ENCODE assay signal across 15 cellular contexts in the genomic region with DNA sequence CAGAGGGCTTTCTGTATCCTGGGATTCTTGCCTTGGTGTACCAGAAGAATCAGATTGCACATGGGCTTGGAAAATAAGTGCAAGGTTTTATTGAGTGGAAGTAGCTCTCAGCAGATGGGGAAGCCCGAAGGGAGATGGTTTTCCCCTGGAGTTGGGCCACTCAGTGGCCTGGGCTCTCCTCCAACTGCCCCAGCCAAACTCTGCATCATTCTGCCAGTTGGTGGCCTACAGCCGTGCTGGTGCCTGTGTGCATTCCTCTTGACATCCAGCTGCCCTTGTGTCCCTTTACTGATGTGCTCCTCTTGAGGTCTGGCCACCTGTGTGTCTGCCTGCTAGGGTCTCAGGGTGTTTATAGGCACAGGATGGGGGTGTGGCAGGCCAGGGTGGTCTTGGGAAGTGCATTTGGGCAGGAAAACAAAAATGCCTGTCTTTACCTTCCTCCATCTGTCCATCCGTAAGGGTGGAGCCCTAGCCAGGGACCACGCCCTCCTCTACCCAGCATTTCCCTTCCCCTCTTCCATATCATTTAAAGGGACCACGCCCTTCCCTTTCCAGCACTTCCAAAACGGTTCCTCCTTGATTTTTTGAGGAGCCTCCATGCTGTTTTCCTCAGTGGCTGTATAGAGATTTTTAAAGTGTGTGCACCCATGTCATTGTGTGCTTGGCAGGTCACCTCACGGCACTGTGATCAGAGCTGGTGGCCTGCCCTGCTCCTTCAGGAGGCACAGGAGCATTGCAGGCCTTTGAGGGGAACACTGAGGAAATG. TPM values are rescaled to one million over a fixed set of nuclear protein-coding genes. Genes with fewer than 3 reads are reported as not detected.
A peak's percentile ranks its signal among the peaks of the same experiment; 100 is the strongest.
DNase-seq lines count a peak whose midpoint lies in the region; ATAC-seq and TF ChIP-seq lines count a peak whose summit lies in the region.
"Had no signal": no experiment of that assay in that cellular context is flagged by ENCODE, and none has a peak within 500 bp of the region (broad histone marks: within the 10 kb centered on the region; RNA-seq: fewer than 3 reads in every experiment).

No MANE protein-coding gene starts in this region.

- no peak overlapping the region for H3K4me3 ChIP-seq in right cardiac atrium (ENCODE audit: low read length)
- H3K4me3 ChIP-seq: SJSA1, thoracic aorta had no signal

- no peaks in the 10 kb centered on the region for H3K9me3 ChIP-seq in right cardiac atrium (ENCODE audit: control insufficient read depth, low read length)
- H3K9me3 ChIP-seq: SJSA1, thoracic aorta had no signal

- TF ChIP-seq CTCF in HFFc6 (IDR thresholded peaks at IDR 0.05) = no peak

- no peaks in the 10 kb centered on the region for H3K9me3 Mint-ChIP-seq in HFFc6
- H3K9me3 Mint-ChIP-seq in stimulated activated naive B cell treated with anti-CD40 and anti-IgM and Interleukin-4, amounts not matched to agents 10 μg/mL and 1 μg/mL and 100 μg/mL, for 72 hours = no peaks in the 10 kb centered on the region
- H3K9me3 Mint-ChIP-seq: immature natural killer cell had no signal

- 42% methylated on average over 7 of the region's 7 CpGs for WGBS in right cardiac atrium

- peaks cover 28% of the 10 kb centered on the region for H3K4me1 Mint-ChIP-seq in HFFc6 (ENCODE audit: low read depth)
- peaks cover 21 to 24% of the 10 kb centered on the region in 2 donors for H3K4me1 Mint-ChIP-seq in stimulated activated naive B cell treated with anti-CD40 and anti-IgM and Interleukin-4, amounts not matched to agents 10 μg/mL and 1 μg/mL and 100 μg/mL, for 72 hours

- peak overlapping the region; percentile 47; the same call in 1 of the 2 replicates for H3K27ac Mint-ChIP-seq in HFFc6
- peak overlapping the region; percentile 26 for H3K27ac Mint-ChIP-seq in stimulated activated naive B cell treated with anti-CD40 and anti-IgM and Interleukin-4, amounts not matched to agents 10 μg/mL and 1 μg/mL and 100 μg/mL, for 72 hours
- H3K27ac Mint-ChIP-seq: activated CD4-positive, alpha-beta T cell treated with anti-CD3 and anti-CD28 coated beads for 36 hours; immature natural killer cell had no signal

- H3K27me3 ChIP-seq in right cardiac atrium (ENCODE audit: control insufficient read depth, insufficient read depth) = no peaks in the 10 kb centered on the region
- H3K27me3 ChIP-seq: SJSA1 had no signal

- peak; percentile 61 to 75 for ATAC-seq in right cardiac atrium
- no peak for ATAC-seq in stimulated activated naive B cell treated with anti-CD40 and anti-IgM and Interleukin-4, amounts not matched to agents 10 μg/mL and 1 μg/mL and 100 μg/mL, for 72 hours (replicated peaks)
- no peak for ATAC-seq in GM19328 (IDR thresholded peaks at IDR 0.05; ENCODE audit: unreplicated experiment)
- no peak for ATAC-seq in GM19463 (IDR thresholded peaks at IDR 0.05; ENCODE audit: unreplicated experiment)
- ATAC-seq in HG02678 (IDR thresholded peaks at IDR 0.05; ENCODE audit: unreplicated experiment) = no peak
- ATAC-seq: activated CD4-positive, alpha-beta T cell treated with anti-CD3 and anti-CD28 coated beads for 36 hours had no signal

- peaks cover 14% of the 10 kb centered on the region for H3K4me1 ChIP-seq in right cardiac atrium (ENCODE audit: control insufficient read depth, insufficient read depth, low read length)

- H3K27ac ChIP-seq in right cardiac atrium (ENCODE audit: low read length) = peak overlapping the region; percentile 68
- H3K27ac ChIP-seq: SJSA1, thoracic aorta had no signal

- peak; percentile 36 for DNase-seq in HFFc6
- peak; percentile 72 for DNase-seq in astrocyte of the hippocampus (ENCODE audit: low read depth, low spot score)
- DNase-seq in right cardiac atrium = peak; percentile 64 to 86 (median 84)
- DNase-seq in stimulated activated naive B cell treated with anti-CD40 and anti-IgM and Interleukin-4, amounts not matched to agents 10 μg/mL and 1 μg/mL and 100 μg/mL, for 72 hours = no peak
- no peak for DNase-seq in activated CD4-positive, alpha-beta T cell treated with anti-CD3 and anti-CD28 coated beads for 1 hour
- DNase-seq: activated CD4-positive, alpha-beta T cell treated with anti-CD3 and anti-CD28 coated beads for 36 hours; activated gamma-delta T cell; DMS79 treated with DMSO at 0.1 percent for 48 hours; immature natural killer cell; NCI-H2081 treated with DMSO at 0.1 percent for 48 hours had no signal

- H3K4me3 Mint-ChIP-seq in HFFc6 = no peak overlapping the region
- H3K4me3 Mint-ChIP-seq in stimulated activated naive B cell treated with anti-CD40 and anti-IgM and Interleukin-4, amounts not matched to agents 10 μg/mL and 1 μg/mL and 100 μg/mL, for 72 hours = no peak overlapping the region
- H3K4me3 Mint-ChIP-seq: activated CD4-positive, alpha-beta T cell treated with anti-CD3 and anti-CD28 coated beads for 36 hours; immature natural killer cell had no signal

- H3K27me3 Mint-ChIP-seq in HFFc6 (ENCODE audit: insufficient read depth) = no peaks in the 10 kb centered on the region
- H3K27me3 Mint-ChIP-seq in stimulated activated naive B cell treated with anti-CD40 and anti-IgM and Interleukin-4, amounts not matched to agents 10 μg/mL and 1 μg/mL and 100 μg/mL, for 72 hours = no peaks in the 10 kb centered on the region
- H3K27me3 Mint-ChIP-seq: activated CD4-positive, alpha-beta T cell treated with anti-CD3 and anti-CD28 coated beads for 36 hours had no signal

- intact Hi-C loops in right cardiac atrium (cut with DNase I) = loop anchor here in 1 of 4 donors (10.0 kb wide), 1 partner anchor 331 kb away; the partner anchor contains the start of gene ARF1

- no peaks in the 10 kb centered on the region for H3K36me3 Mint-ChIP-seq in HFFc6 (ENCODE audit: low read depth)
- H3K36me3 Mint-ChIP-seq in stimulated activated naive B cell treated with anti-CD40 and anti-IgM and Interleukin-4, amounts not matched to agents 10 μg/mL and 1 μg/mL and 100 μg/mL, for 72 hours = peaks cover 35 to 52% of the 10 kb centered on the region in 2 donors

RNA-seq across cellular contexts. Expression of gene SNAP47, which starts 18.9 kb away (rescaled TPM):
- total RNA-seq in HFFc6 (2021; fragmentation: NEBNext Ultra II Directional; extraction: Animal tissue kit (Norgen Biotek cat#: 25700)) = 10 to 100 TPM; 27.0 to 31.2 (median 30.4) TPM
- total RNA-seq in right cardiac atrium = 10 to 100 TPM; 61.6 to 91.8 (median 65.5) TPM
- 43.1 TPM for polyA plus RNA-seq in right cardiac atrium

RNA-seq across cellular contexts. Expression of gene JMJD4, which starts 19.1 kb away (rescaled TPM):
- 10 to 100 TPM; 20.2 to 23.1 (median 21.5) TPM for total RNA-seq in HFFc6 (2021; fragmentation: NEBNext Ultra II Directional; extraction: Animal tissue kit (Norgen Biotek cat#: 25700))
- total RNA-seq in right cardiac atrium = 10 to 100 TPM in 1 of 4 donors, 1 to 10 TPM in 3; 7.7 to 11.5 (median 8.9) TPM
- 9.5 TPM for polyA plus RNA-seq in right cardiac atrium

Comparison
In these comparisons a context has a peak if more than half of its experiments do, and no peak if none do; other contexts are left out.
1. DNase-seq: peak in HFFc6 (single experiment), astrocyte of the hippocampus (single experiment) and right cardiac atrium (3 of 3); none in stimulated activated naive B cell treated with anti-CD40 and anti-IgM and Interleukin-4, amounts not matched to agents 10 μg/mL and 1 μg/mL and 100 μg/mL, for 72 hours (single experiment) and activated CD4-positive, alpha-beta T cell treated with anti-CD3 and anti-CD28 coated beads for 1 hour (single experiment).
2. ATAC-seq: peak in right cardiac atrium (2 of 2); none in stimulated activated naive B cell treated with anti-CD40 and anti-IgM and Interleukin-4, amounts not matched to agents 10 μg/mL and 1 μg/mL and 100 μg/mL, for 72 hours (0 of 2), GM19328 (single experiment), GM19463 (single experiment) and HG02678 (single experiment).